Comparison of ENCODE assay signal across 1 cellular context in the genomic region with DNA sequence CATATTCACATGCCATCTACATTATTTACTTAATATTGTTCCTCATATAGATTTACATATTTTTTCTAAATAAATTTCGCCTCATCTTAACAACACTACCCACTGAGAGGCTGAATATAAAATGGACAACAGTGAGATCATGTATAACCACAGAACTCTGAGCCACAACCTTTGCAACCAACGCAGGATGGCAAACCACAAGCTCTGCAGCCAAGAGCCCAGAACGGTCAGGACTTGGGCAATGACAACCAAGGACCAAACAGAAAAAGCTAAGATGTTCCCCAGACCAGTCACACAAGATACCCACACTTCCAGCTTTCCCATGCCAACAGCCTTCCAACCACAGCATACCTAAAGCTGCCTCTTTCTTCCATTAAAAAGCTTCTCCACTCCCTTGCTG.
TF ChIP-seq lines count a peak whose summit lies in the region.

No MANE protein-coding gene starts in this region.

TF ChIP-seq in SK-N-SH treated with all-trans-retinoic acid at 6 μM for 48 hours, 23 proteins besides CTCF, POLR2A, EP300 and RAD21 (continued from another document):
- TF ChIP-seq, protein P1, sequence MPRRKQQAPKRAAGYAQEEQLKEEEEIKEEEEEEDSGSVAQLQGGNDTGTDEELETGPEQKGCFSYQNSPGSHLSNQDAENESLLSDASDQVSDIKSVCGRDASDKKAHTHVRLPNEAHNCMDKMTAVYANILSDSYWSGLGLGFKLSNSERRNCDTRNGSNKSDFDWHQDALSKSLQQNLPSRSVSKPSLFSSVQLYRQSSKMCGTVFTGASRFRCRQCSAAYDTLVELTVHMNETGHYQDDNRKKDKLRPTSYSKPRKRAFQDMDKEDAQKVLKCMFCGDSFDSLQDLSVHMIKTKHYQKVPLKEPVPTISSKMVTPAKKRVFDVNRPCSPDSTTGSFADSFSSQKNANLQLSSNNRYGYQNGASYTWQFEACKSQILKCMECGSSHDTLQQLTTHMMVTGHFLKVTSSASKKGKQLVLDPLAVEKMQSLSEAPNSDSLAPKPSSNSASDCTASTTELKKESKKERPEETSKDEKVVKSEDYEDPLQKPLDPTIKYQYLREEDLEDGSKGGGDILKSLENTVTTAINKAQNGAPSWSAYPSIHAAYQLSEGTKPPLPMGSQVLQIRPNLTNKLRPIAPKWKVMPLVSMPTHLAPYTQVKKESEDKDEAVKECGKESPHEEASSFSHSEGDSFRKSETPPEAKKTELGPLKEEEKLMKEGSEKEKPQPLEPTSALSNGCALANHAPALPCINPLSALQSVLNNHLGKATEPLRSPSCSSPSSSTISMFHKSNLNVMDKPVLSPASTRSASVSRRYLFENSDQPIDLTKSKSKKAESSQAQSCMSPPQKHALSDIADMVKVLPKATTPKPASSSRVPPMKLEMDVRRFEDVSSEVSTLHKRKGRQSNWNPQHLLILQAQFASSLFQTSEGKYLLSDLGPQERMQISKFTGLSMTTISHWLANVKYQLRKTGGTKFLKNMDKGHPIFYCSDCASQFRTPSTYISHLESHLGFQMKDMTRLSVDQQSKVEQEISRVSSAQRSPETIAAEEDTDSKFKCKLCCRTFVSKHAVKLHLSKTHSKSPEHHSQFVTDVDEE (CRISPR knock-in tag; IDR thresholded peaks at IDR 0.05): no peak
- TF ChIP-seq TCF4 (CRISPR knock-in tag; IDR thresholded peaks at IDR 0.05; ENCODE audit: borderline replicate concordance) (no peak), RARB (CRISPR knock-in tag; IDR thresholded peaks at IDR 0.05) (no peak), OSR1 (CRISPR knock-in tag; IDR thresholded peaks at IDR 0.05) (no peak), BACH2 (CRISPR knock-in tag; IDR thresholded peaks at IDR 0.05; ENCODE audit: borderline replicate concordance) (no peak), CSDC2 (CRISPR knock-in tag; IDR thresholded peaks at IDR 0.05) (no peak), ISL1 (CRISPR knock-in tag; IDR thresholded peaks at IDR 0.05) (no peak), ESRRG (CRISPR knock-in tag; IDR thresholded peaks at IDR 0.05) (no peak), ZNF70 (CRISPR knock-in tag; IDR thresholded peaks at IDR 0.05) (no peak)
- TF ChIP-seq, protein P2, sequence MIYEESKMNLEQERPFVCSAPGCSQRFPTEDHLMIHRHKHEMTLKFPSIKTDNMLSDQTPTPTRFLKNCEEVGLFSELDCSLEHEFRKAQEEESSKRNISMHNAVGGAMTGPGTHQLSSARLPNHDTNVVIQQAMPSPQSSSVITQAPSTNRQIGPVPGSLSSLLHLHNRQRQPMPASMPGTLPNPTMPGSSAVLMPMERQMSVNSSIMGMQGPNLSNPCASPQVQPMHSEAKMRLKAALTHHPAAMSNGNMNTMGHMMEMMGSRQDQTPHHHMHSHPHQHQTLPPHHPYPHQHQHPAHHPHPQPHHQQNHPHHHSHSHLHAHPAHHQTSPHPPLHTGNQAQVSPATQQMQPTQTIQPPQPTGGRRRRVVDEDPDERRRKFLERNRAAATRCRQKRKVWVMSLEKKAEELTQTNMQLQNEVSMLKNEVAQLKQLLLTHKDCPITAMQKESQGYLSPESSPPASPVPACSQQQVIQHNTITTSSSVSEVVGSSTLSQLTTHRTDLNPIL (CRISPR knock-in tag; IDR thresholded peaks at IDR 0.05; ENCODE audit: low read depth): no peak
